ENCODE assay signal across 7 cellular contexts in the genomic region with DNA sequence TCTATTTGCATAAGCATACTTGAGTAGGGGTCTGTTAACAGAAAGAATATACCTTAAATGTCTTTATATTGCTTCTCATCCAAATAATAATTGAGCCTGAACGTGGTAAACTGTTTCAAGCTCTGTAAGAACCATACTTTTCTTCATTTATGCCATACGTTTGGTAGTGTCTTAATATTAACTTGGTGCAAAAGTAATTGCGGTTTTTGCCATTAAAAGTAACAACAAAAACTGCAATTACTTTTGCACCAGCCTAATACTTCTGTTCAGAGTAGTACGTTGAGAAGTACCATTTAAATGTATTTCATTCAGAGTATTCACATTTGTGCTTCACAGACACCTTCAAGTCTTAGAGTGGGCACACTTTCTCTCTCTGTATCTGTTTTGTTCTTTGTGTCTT.
"Had no signal": no experiment of that assay in that cellular context is flagged by ENCODE, and none has a peak within 500 bp of the region (broad histone marks: within the 10 kb centered on the region; RNA-seq: fewer than 3 reads in every experiment).

No MANE protein-coding gene starts in this region.

- DNase-seq: GDM1, GF-D8 had no signal

- FAIRE-seq: G401.6, GM12891, GM12892, GM18507, GM19239 had no signal
